7 cellular contexts compared by ENCODE assay signal in genomic region chr2:42809876-42810125, GRCh38. TPM values are rescaled to one million over a fixed set of nuclear protein-coding genes. Genes with fewer than 3 reads are reported as not detected.
A peak's percentile ranks its signal among the peaks of the same experiment; 100 is the strongest.
DNase-seq lines count a peak whose midpoint lies in the region; ATAC-seq and TF ChIP-seq lines count a peak whose summit lies in the region.

No MANE protein-coding gene starts in this region.

- ATAC-seq in GM21360 (IDR thresholded peaks at IDR 0.05; ENCODE audit: unreplicated experiment) (peak; percentile 44), gastroesophageal sphincter (peak; percentile 80), GM21367 (IDR thresholded peaks at IDR 0.05; ENCODE audit: unreplicated experiment) (no peak)
- peak; percentile 29 for ATAC-seq in activated CD8-positive, alpha-beta T cell treated with anti-CD3 and anti-CD28 coated beads for 36 hours

- H3K79me1 ChIP-seq in neuronal stem cell (ENCODE audit: low read depth, low read length): no peaks in the 10 kb centered on the region

- peak overlapping the region; percentile 66 for H3K4me3 Mint-ChIP-seq in activated CD8-positive, alpha-beta T cell treated with anti-CD3 and anti-CD28 coated beads for 36 hours

- H2AFZ ChIP-seq in neuronal stem cell (ENCODE audit: low read length): peak overlapping the region; percentile 92

- POLR2A ChIA-PET in activated CD8-positive, alpha-beta T cell treated with anti-CD3 and anti-CD28 coated beads for 36 hours (lab: Charles Lee): interaction anchor here (1.0 to 4.9 kb wide), 13 partner anchors 9 to 484 kb away, joined by 3 to 45 read pairs (median 5); partner anchors contain the start of genes HAAO and ZFP36L2

- H3K4me1 ChIP-seq in gastroesophageal sphincter: peaks cover 2 to 25% (median 7%) of the 10 kb centered on the region in 3 donors
- H3K4me1 ChIP-seq in neuronal stem cell (ENCODE audit: control insufficient read depth in 2 of 2, insufficient read depth in 1 of 2, low read depth in 1 of 2, low read length in 2 of 2): peaks cover 0 to 8% of the 10 kb centered on the region in 2 donors

- intact Hi-C loops in activated CD8-positive, alpha-beta T cell treated with anti-CD3 and anti-CD28 coated beads for 36 hours (cut with micrococcal nuclease): no loop called here

- H3K36me3 Mint-ChIP-seq in activated CD8-positive, alpha-beta T cell treated with anti-CD3 and anti-CD28 coated beads for 36 hours (ENCODE audit: low read depth): peaks cover 4% of the 10 kb centered on the region

- H3K36me3 ChIP-seq in gastroesophageal sphincter (no peaks in the 10 kb centered on the region), neuronal stem cell (replicated peaks in 1 of 2; ENCODE audit: control insufficient read depth in 2 of 2, insufficient read depth in 2 of 2, low read length in 2 of 2) (no peaks in the 10 kb centered on the region)

- H3K18ac ChIP-seq in neuronal stem cell (ENCODE audit: low read length): peak overlapping the region; percentile 99

- no peak overlapping the region for H3K4ac ChIP-seq in neuronal stem cell (ENCODE audit: low read length)

- H3K4me1 Mint-ChIP-seq in activated CD8-positive, alpha-beta T cell treated with anti-CD3 and anti-CD28 coated beads for 36 hours (ENCODE audit: low read depth): peaks cover 13% of the 10 kb centered on the region

- WGBS in gastroesophageal sphincter (ENCODE audit: low coverage in 1 of 2), 2 donors: no CpG with 5 or more reads among the region's 31 CpGs
- no CpG with 5 or more reads among the region's 31 CpGs for WGBS in neuronal stem cell (ENCODE audit: extremely low coverage in 2 of 2, insufficient read length in 2 of 2, insufficient replicate concordance in 1 of 2), 2 donors

- no peak for TF ChIP-seq POLR2A in gastroesophageal sphincter (IDR thresholded peaks at IDR 0.05)

- H3K23ac ChIP-seq in neuronal stem cell (ENCODE audit: low read depth, low read length, poor library complexity): no peak overlapping the region

- H3K9me3 ChIP-seq in gastroesophageal sphincter (no peaks in the 10 kb centered on the region), neuronal stem cell (replicated peaks in 1 of 2; ENCODE audit: control insufficient read depth in 2 of 2, insufficient read depth in 1 of 2, low read depth in 1 of 2, low read length in 2 of 2) (peaks cover 2% of the 10 kb centered on the region in 2 donors)

- no peaks in the 10 kb centered on the region for H3K27me3 ChIP-seq in gastroesophageal sphincter
- no peaks in the 10 kb centered on the region for H3K27me3 ChIP-seq in neuronal stem cell (ENCODE audit: control insufficient read depth in 3 of 3, insufficient read depth in 3 of 3, low read depth in 1 of 3, low read length in 3 of 3)

- H4K91ac ChIP-seq in neuronal stem cell (ENCODE audit: low read depth, low read length, poor library complexity): no peak overlapping the region

- no peak overlapping the region for H4K8ac ChIP-seq in neuronal stem cell (ENCODE audit: low read depth, low read length)

- DNase-seq in EL: peak; percentile 88
- DNase-seq in LoVo (ENCODE audit: low spot score): peak; percentile 85
- DNase-seq in activated CD8-positive, alpha-beta T cell treated with anti-CD3 and anti-CD28 coated beads for 36 hours: peak; percentile 73
- DNase-seq in neuronal stem cell (ENCODE audit: low spot score): no peak

- no peaks in the 10 kb centered on the region for H3K27me3 Mint-ChIP-seq in activated CD8-positive, alpha-beta T cell treated with anti-CD3 and anti-CD28 coated beads for 36 hours

- peak overlapping the region; percentile 97 for H2BK5ac ChIP-seq in neuronal stem cell (ENCODE audit: low read length)

- CTCF ChIA-PET in activated CD8-positive, alpha-beta T cell treated with anti-CD3 and anti-CD28 coated beads for 36 hours (lab: Charles Lee): interaction anchor here (0.7 to 2.9 kb wide), 8 partner anchors 10 to 334 kb away, joined by 3 to 20 read pairs (median 8); partner anchors contain the start of gene HAAO

- no peak overlapping the region for H3K9ac ChIP-seq in neuronal stem cell (ENCODE audit: low read depth, low read length, poor library complexity)

- H2BK120ac ChIP-seq in neuronal stem cell (ENCODE audit: low read depth, low read length): no peak overlapping the region

- peak overlapping the region; percentile 83 for H3K27ac Mint-ChIP-seq in activated CD8-positive, alpha-beta T cell treated with anti-CD3 and anti-CD28 coated beads for 36 hours

- H2BK12ac ChIP-seq in neuronal stem cell (ENCODE audit: low read length): no peak overlapping the region

- H3K9me3 Mint-ChIP-seq in activated CD8-positive, alpha-beta T cell treated with anti-CD3 and anti-CD28 coated beads for 36 hours: peaks cover 5% of the 10 kb centered on the region

- no peak for TF ChIP-seq EP300 in gastroesophageal sphincter (IDR thresholded peaks at IDR 0.05)

- H3K4me3 ChIP-seq in gastroesophageal sphincter (peak overlapping the region; percentile 52 to 69), neuronal stem cell (ENCODE audit: low read length in 2 of 2) (peak overlapping the region; percentile 59 to 92)

- H2AK5ac ChIP-seq in neuronal stem cell (ENCODE audit: low read depth, low read length): no peak overlapping the region

- TF ChIP-seq CTCF in activated CD8-positive, alpha-beta T cell treated with anti-CD3 and anti-CD28 coated beads for 36 hours (IDR thresholded peaks at IDR 0.05): peak; percentile 43
- TF ChIP-seq CTCF in gastroesophageal sphincter (IDR thresholded peaks at IDR 0.05): peak in 3 of 4 experiments; percentile 1 to 62 (median 45)

- peak overlapping the region; percentile 47 for H3K4me2 ChIP-seq in neuronal stem cell (ENCODE audit: insufficient read depth, low read length, poor library complexity, severe bottlenecking)

- H2BK15ac ChIP-seq in neuronal stem cell (ENCODE audit: low read length): no peak overlapping the region

- H3K14ac ChIP-seq in neuronal stem cell (ENCODE audit: low read length): no peak overlapping the region

- H3K27ac ChIP-seq in gastroesophageal sphincter: peak overlapping the region; percentile 90 to 99 (median 98)
- peak overlapping the region; percentile 98 for H3K27ac ChIP-seq in neuronal stem cell (replicated peaks; ENCODE audit: low read length)

RNA-seq across cellular contexts. Expression of gene HAAO, which starts 17.4 kb away (rescaled TPM):
- 1 to 10 TPM in 1 of 2 experiments, under 1 TPM in 1; 0.63 to 1.0 TPM for total RNA-seq in activated CD8-positive, alpha-beta T cell treated with anti-CD3 and anti-CD28 coated beads for 36 hours
- 10 to 100 TPM in 2 of 4 donors, 1 to 10 TPM in 2; 6.0 to 19.1 (median 9.8) TPM for total RNA-seq in gastroesophageal sphincter
- polyA plus RNA-seq in neuronal stem cell (2013, experiment 1 of 2): 2.1 TPM
- polyA plus RNA-seq in neuronal stem cell (2013, experiment 2 of 2): 2.5 TPM

RNA-seq across cellular contexts. Expression of gene OXER1, which starts 45.9 kb away (rescaled TPM):
- total RNA-seq in activated CD8-positive, alpha-beta T cell treated with anti-CD3 and anti-CD28 coated beads for 36 hours: under 1 TPM in 1 of 2 experiments, not detected in 1; 0.40 TPM
- 1 to 10 TPM in 2 of 4 donors, under 1 TPM in 2; 0.37 to 2.3 (median 1.2) TPM for total RNA-seq in gastroesophageal sphincter
- polyA plus RNA-seq in neuronal stem cell (2013, experiment 1 of 2): 1.2 TPM
- polyA plus RNA-seq in neuronal stem cell (2013, experiment 2 of 2): 0.97 TPM
